17 cellular contexts compared by ENCODE assay signal in the genomic region with DNA sequence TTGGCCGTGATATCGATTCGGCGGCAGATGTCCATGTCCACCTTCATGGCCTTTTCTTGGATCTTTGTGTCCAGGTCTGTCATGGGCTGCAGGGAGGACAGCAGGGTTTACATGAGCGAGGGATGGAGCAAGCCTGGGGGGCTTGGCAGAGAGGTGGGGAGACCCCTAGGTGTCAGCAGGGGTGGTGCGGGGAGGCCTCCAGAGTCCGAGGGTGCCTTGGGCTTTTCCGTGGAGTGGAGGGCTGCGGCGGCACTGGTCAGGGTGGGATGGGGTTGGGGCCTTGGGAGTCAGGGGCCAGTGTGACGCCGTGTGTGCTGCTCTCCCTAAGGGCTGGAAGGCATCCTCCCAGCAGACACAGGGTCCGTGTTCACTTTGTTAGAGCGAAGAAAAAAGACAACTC. TPM values are rescaled to one million over a fixed set of nuclear protein-coding genes. Genes with fewer than 3 reads are reported as not detected.
"Had no signal": no experiment of that assay in that cellular context is flagged by ENCODE, and none has a peak within 500 bp of the region (broad histone marks: within the 10 kb centered on the region; RNA-seq: fewer than 3 reads in every experiment).

No MANE protein-coding gene starts in this region.

- H3K27ac ChIP-seq: brain microvascular endothelial cell, ovary, upper lobe of right lung had no signal

- DNase-seq: activated CD4-positive, alpha-beta memory T cell treated with anti-CD3 and anti-CD28 coated beads, Interleukin-2, amount 10 ng/mL, durations not matched to agents 7 days and 5 days; activated CD4-positive, alpha-beta T cell treated with anti-CD3 and anti-CD28 coated beads for 36 hours; activated naive CD4-positive, alpha-beta T cell treated with anti-CD3 and anti-CD28 coated beads, Interleukin-2, amount 10 ng/mL, durations not matched to agents 7 days and 5 days; amygdala; brain microvascular endothelial cell; dermis blood vessel endothelial cell; left colon; ovary; stimulated activated CD4-positive, alpha-beta T cell treated with anti-CD3 and anti-CD28 coated beads, Interleukin-12 subunit alpha, Interleukin-12 subunit beta, amount 100 ng/mL, for 4 hours; SW 1271; upper lobe of right lung had no signal

- H3K9me3 Mint-ChIP-seq: activated CD4-positive, alpha-beta memory T cell treated with anti-CD3 and anti-CD28 coated beads, Interleukin-2, amount 10 ng/mL, durations not matched to agents 7 days and 5 days; activated naive CD4-positive, alpha-beta T cell treated with anti-CD3 and anti-CD28 coated beads, Interleukin-2, amount 10 ng/mL, durations not matched to agents 7 days and 5 days; nephron; stimulated activated naive CD8-positive, alpha-beta T cell treated with anti-CD3 and anti-CD28 coated beads, Interleukin-15, Interleukin-2, amounts not matched to agents 100 ng/mL and 50 ng/mL, for 24 hours had no signal

- H3K27ac Mint-ChIP-seq: activated CD4-positive, alpha-beta memory T cell treated with anti-CD3 and anti-CD28 coated beads, Interleukin-2, amount 10 ng/mL, durations not matched to agents 7 days and 5 days; activated CD4-positive, alpha-beta T cell treated with anti-CD3 and anti-CD28 coated beads for 36 hours; activated naive CD4-positive, alpha-beta T cell treated with anti-CD3 and anti-CD28 coated beads, Interleukin-2, amount 10 ng/mL, durations not matched to agents 7 days and 5 days; stimulated activated naive CD8-positive, alpha-beta T cell treated with anti-CD3 and anti-CD28 coated beads, Interleukin-15, Interleukin-2, amounts not matched to agents 100 ng/mL and 50 ng/mL, for 24 hours had no signal

- H3K4me3 ChIP-seq: lung, ovary, upper lobe of right lung had no signal

- H3K27me3 ChIP-seq: brain microvascular endothelial cell, ovary, upper lobe of right lung had no signal

- H3K9me3 ChIP-seq: ovary, upper lobe of right lung had no signal

- H3K27me3 Mint-ChIP-seq: activated CD4-positive, alpha-beta memory T cell treated with anti-CD3 and anti-CD28 coated beads, Interleukin-2, amount 10 ng/mL, durations not matched to agents 7 days and 5 days; activated CD4-positive, alpha-beta T cell treated with anti-CD3 and anti-CD28 coated beads for 36 hours; activated naive CD4-positive, alpha-beta T cell treated with anti-CD3 and anti-CD28 coated beads, Interleukin-2, amount 10 ng/mL, durations not matched to agents 7 days and 5 days; stimulated activated naive CD8-positive, alpha-beta T cell treated with anti-CD3 and anti-CD28 coated beads, Interleukin-15, Interleukin-2, amounts not matched to agents 100 ng/mL and 50 ng/mL, for 24 hours had no signal

- ATAC-seq: activated CD4-positive, alpha-beta T cell treated with anti-CD3 and anti-CD28 coated beads for 36 hours; left colon; upper lobe of right lung had no signal

- H3K36me3 Mint-ChIP-seq: activated naive CD4-positive, alpha-beta T cell treated with anti-CD3 and anti-CD28 coated beads, Interleukin-2, amount 10 ng/mL, durations not matched to agents 7 days and 5 days had no signal

- H3K4me3 Mint-ChIP-seq: activated CD4-positive, alpha-beta memory T cell treated with anti-CD3 and anti-CD28 coated beads, Interleukin-2, amount 10 ng/mL, durations not matched to agents 7 days and 5 days; activated CD4-positive, alpha-beta T cell treated with anti-CD3 and anti-CD28 coated beads for 36 hours; activated naive CD4-positive, alpha-beta T cell treated with anti-CD3 and anti-CD28 coated beads, Interleukin-2, amount 10 ng/mL, durations not matched to agents 7 days and 5 days; nephron; stimulated activated naive CD8-positive, alpha-beta T cell treated with anti-CD3 and anti-CD28 coated beads, Interleukin-15, Interleukin-2, amounts not matched to agents 100 ng/mL and 50 ng/mL, for 24 hours had no signal

- H3K36me3 ChIP-seq: ovary had no signal

RNA-seq across cellular contexts. Expression of gene TAS1R2, which starts 59.0 kb away (rescaled TPM):
- total RNA-seq: activated CD4-positive, alpha-beta memory T cell treated with anti-CD3 and anti-CD28 coated beads, Interleukin-2, amount 10 ng/mL, durations not matched to agents 7 days and 5 days; activated CD4-positive, alpha-beta T cell treated with anti-CD3 and anti-CD28 coated beads for 36 hours; cerebellum; dermis blood vessel endothelial cell; left colon; lung; mononuclear cell; ovary; temporal lobe; upper lobe of right lung had no signal
- polyA plus RNA-seq: lung, ovary had no signal
